23 cellular contexts compared by ENCODE assay signal in the genomic region with DNA sequence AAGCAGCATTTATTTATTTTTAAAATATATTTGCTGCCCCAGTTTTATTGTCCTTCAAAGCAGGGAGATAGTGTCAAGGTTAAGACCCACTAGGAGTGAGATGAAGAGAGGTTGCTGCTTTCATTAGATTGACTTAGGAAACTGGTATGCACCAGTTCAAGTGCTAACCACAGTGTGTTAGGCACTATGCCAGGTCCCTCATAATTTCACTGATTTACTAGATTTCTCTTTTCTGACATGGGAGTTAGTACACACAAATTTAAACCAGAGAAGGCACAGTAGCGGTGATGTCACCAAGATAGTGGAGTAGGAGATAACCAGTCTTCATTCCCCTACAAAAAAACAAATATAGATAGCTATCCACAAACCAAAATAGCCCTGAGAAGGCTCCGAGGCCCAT. TPM values are rescaled to one million over a fixed set of nuclear protein-coding genes. Genes with fewer than 3 reads are reported as not detected.
A peak's percentile ranks its signal among the peaks of the same experiment; 100 is the strongest.
DNase-seq lines count a peak whose midpoint lies in the region; ATAC-seq, FAIRE-seq and TF ChIP-seq lines count a peak whose summit lies in the region.
"Had no signal": no experiment of that assay in that cellular context is flagged by ENCODE, and none has a peak within 500 bp of the region (broad histone marks: within the 10 kb centered on the region; RNA-seq: fewer than 3 reads in every experiment).

No MANE protein-coding gene starts in this region.

- no peak for ATAC-seq in HG03378 (IDR thresholded peaks at IDR 0.05; ENCODE audit: unreplicated experiment)

- no peak for TF ChIP-seq POLR2A in GM12891 (IDR thresholded peaks at IDR 0.05; ENCODE audit: low read depth, low read length)

- no peak for DNase-seq in GM12891 (ENCODE audit: insufficient read length, low spot score)
- peak; percentile 3 for DNase-seq in RPMI8226
- DNase-seq in fibroblast of peridontal ligament (ENCODE audit: extremely low read depth) = peak; percentile 4
- no peak for DNase-seq in SJCRH30
- DNase-seq in activated CD4-positive, alpha-beta T cell treated with anti-CD3 and anti-CD28 coated beads for 48 hours = no peak
- no peak for DNase-seq in cerebellar cortex (ENCODE audit: low spot score)
- DNase-seq: ACHN; BE2C; C1 segment of cervical spinal cord; CD4-positive, CD25-positive, alpha-beta regulatory T cell; CD8-positive, alpha-beta memory T cell; COR-L47; DMS 273 treated with DMSO at 0.1 percent for 48 hours; DMS53; DND-41; GM23248 had no signal

- H3K4me3 ChIP-seq in SJCRH30 = no peak overlapping the region
- H3K4me3 ChIP-seq: GM23248, HAP-1 had no signal

- no peaks in the 10 kb centered on the region for H3K27me3 ChIP-seq in SJCRH30
- H3K27me3 ChIP-seq: BE2C had no signal

- H3K27ac ChIP-seq in SJCRH30 = no peak overlapping the region
- H3K27ac ChIP-seq: GM23248 had no signal

- no peaks in the 10 kb centered on the region; the same call in 1 of the 2 replicates for H3K36me3 ChIP-seq in SJCRH30
- H3K36me3 ChIP-seq: BE2C had no signal

- no peaks in the 10 kb centered on the region for H3K9me3 ChIP-seq in SJCRH30 (replicated peaks)
- H3K9me3 ChIP-seq: BE2C, HAP-1 had no signal

- FAIRE-seq in GM12891 (lab: Jason Lieb, UNC) = peak; percentile 28
- FAIRE-seq: A204.1, G401.6, GM12892, GM18507, HTR-8/SVneo had no signal

- H3K4me1 ChIP-seq in SJCRH30 = no peaks in the 10 kb centered on the region
- H3K4me1 ChIP-seq: BE2C, HAP-1 had no signal

TF ChIP-seq in GM12891, 5 proteins besides CTCF, POLR2A, EP300 and RAD21:
- no peak for TF ChIP-seq POLR2AphosphoS5 (IDR thresholded peaks at IDR 0.05; ENCODE audit: low read depth, low read length)
- no peak for TF ChIP-seq SPI1 (IDR thresholded peaks at IDR 0.05; ENCODE audit: low read depth, low read length)
- no peak for TF ChIP-seq TAF1 (IDR thresholded peaks at IDR 0.05; ENCODE audit: low read depth, low read length)
- TF ChIP-seq POU2F2 (IDR thresholded peaks at IDR 0.05; ENCODE audit: low read depth, low read length) = no peak

RNA-seq across cellular contexts. Expression of a gene that starts 14.3 kb away (rescaled TPM):
- polyA plus RNA-seq in GM12891 (2012; ENCODE audit: low read depth, missing spikeins) = 18.0 TPM
- 7.0 and 8.4 TPM in 2 replicates for total RNA-seq in SJCRH30 (2014; rRNA removed; shearing (Covaris generic))

Comparison
In these comparisons a context has a peak if more than half of its experiments do, and no peak if none do; other contexts are left out.
1. DNase-seq: peak in RPMI8226 (single experiment) and fibroblast of peridontal ligament (single experiment); none in GM12891 (single experiment), SJCRH30 (0 of 2), activated CD4-positive, alpha-beta T cell treated with anti-CD3 and anti-CD28 coated beads for 48 hours (single experiment) and cerebellar cortex (single experiment).